15 cellular contexts compared by ENCODE assay signal in the genomic region with DNA sequence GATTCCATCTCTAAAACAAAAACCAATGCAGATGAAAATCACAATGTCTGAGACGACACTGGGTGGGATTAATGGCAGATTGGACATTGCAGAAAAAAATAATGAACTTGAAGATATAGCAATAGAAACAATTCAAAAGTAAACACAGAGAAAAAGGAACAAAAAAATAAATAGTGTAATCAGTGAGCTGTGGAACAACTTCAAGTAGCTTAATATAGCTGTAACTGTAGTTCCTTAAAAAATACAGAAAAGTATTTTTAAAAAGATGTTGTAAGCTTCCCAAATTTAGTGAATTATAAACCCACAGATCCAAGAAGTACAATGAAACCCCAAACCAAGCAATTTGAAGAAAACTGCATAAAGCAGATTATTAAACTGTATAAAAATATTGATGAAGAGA.
DNase-seq lines count a peak whose midpoint lies in the region; ATAC-seq and TF ChIP-seq lines count a peak whose summit lies in the region.
"Had no signal": no experiment of that assay in that cellular context is flagged by ENCODE, and none has a peak within 500 bp of the region (broad histone marks: within the 10 kb centered on the region; RNA-seq: fewer than 3 reads in every experiment).

No MANE protein-coding gene starts in this region.

- H3K4me3 Mint-ChIP-seq in GM23338 (no peak overlapping the region), chondrocyte (ENCODE audit: unreplicated experiment) (no peak overlapping the region)
- peak overlapping the region; percentile 2 to 56 for H3K4me3 Mint-ChIP-seq in stimulated activated naive B cell treated with anti-CD40 and anti-IgM and Interleukin-4, amounts not matched to agents 10 μg/mL and 1 μg/mL and 100 μg/mL, for 72 hours
- H3K4me3 Mint-ChIP-seq: CD8-positive, alpha-beta T cell had no signal

- ATAC-seq in GM23338 (no peak), left cardiac atrium (no peak)
- no peak for ATAC-seq in stimulated activated naive B cell treated with anti-CD40 and anti-IgM and Interleukin-4, amounts not matched to agents 10 μg/mL and 1 μg/mL and 100 μg/mL, for 72 hours (replicated peaks)
- ATAC-seq: CD8-positive, alpha-beta T cell; HCT116 had no signal

- no peaks in the 10 kb centered on the region for H3K9me3 ChIP-seq in BLaER1
- H3K9me3 ChIP-seq in esophagus squamous epithelium = no peaks in the 10 kb centered on the region

- H3K27ac ChIP-seq in BLaER1 (no peak overlapping the region; the same call in 1 of the 2 replicates), GM23338 (ENCODE audit: low read depth) (no peak overlapping the region), esophagus squamous epithelium (no peak overlapping the region)

- H3K27me3 ChIP-seq in BLaER1 = no peaks in the 10 kb centered on the region
- no peaks in the 10 kb centered on the region for H3K27me3 ChIP-seq in GM23338 (ENCODE audit: insufficient read depth)
- H3K27me3 ChIP-seq in esophagus squamous epithelium = no peaks in the 10 kb centered on the region

- 60 to 73% methylated on average over 1 of the region's 1 CpG for WGBS in esophagus squamous epithelium, 2 donors

- H3K4me1 ChIP-seq in BLaER1 (peaks cover 14% of the 10 kb centered on the region; the same call in 1 of the 2 replicates), GM23338 (ENCODE audit: insufficient read depth) (peaks cover 5% of the 10 kb centered on the region; the same call in 1 of the 2 replicates), esophagus squamous epithelium (no peaks in the 10 kb centered on the region)

- 0 out of 2 replicates have a peak overlapping the region, but pooled peaks have one; percentile 47 for H3K27ac Mint-ChIP-seq in GM23338
- H3K27ac Mint-ChIP-seq in chondrocyte (ENCODE audit: unreplicated experiment) = peak overlapping the region; percentile 46
- peak overlapping the region; percentile 82 for H3K27ac Mint-ChIP-seq in stimulated activated naive B cell treated with anti-CD40 and anti-IgM and Interleukin-4, amounts not matched to agents 10 μg/mL and 1 μg/mL and 100 μg/mL, for 72 hours
- H3K27ac Mint-ChIP-seq: CD8-positive, alpha-beta T cell had no signal

- no peaks in the 10 kb centered on the region for H3K79me2 ChIP-seq in GM23338 (replicated peaks; ENCODE audit: insufficient read depth)

- H3K9me2 ChIP-seq in GM23338 (ENCODE audit: insufficient read depth) = no peaks in the 10 kb centered on the region

- no peaks in the 10 kb centered on the region for H3K27me3 Mint-ChIP-seq in GM23338 (ENCODE audit: insufficient read depth, low read depth, poor library complexity)
- no peaks in the 10 kb centered on the region for H3K27me3 Mint-ChIP-seq in chondrocyte (ENCODE audit: low read depth)
- no peaks in the 10 kb centered on the region for H3K27me3 Mint-ChIP-seq in stimulated activated naive B cell treated with anti-CD40 and anti-IgM and Interleukin-4, amounts not matched to agents 10 μg/mL and 1 μg/mL and 100 μg/mL, for 72 hours

- no peak for DNase-seq in GM23338 (ENCODE audit: low spot score)
- no peak for DNase-seq in chondrocyte (ENCODE audit: low spot score)
- no peak for DNase-seq in stimulated activated naive B cell treated with anti-CD40 and anti-IgM and Interleukin-4, amounts not matched to agents 10 μg/mL and 1 μg/mL and 100 μg/mL, for 72 hours
- no peak for DNase-seq in left cardiac atrium
- no peak for DNase-seq in NCI-H69 (lab: John Stamatoyannopoulos, UW)
- DNase-seq in esophagus squamous epithelium (lab: John Stamatoyannopoulos, UW) = no peak
- DNase-seq: CD8-positive, alpha-beta T cell; DMS79; NCI-H1436; NCI-H2029; NCI-H510A; NCI-H82; Right ventricle myocardium superior had no signal

- TF ChIP-seq CTCF in GM23338 (conservative IDR thresholded peaks at IDR 0.05; ENCODE audit: low read depth in 2 of 2) = no peak
- no peak for TF ChIP-seq CTCF in chondrocyte (IDR thresholded peaks at IDR 0.05)
- TF ChIP-seq CTCF in esophagus squamous epithelium (IDR thresholded peaks at IDR 0.05) = no peak

- no peak overlapping the region for H2AFZ ChIP-seq in GM23338

- H3K4me2 ChIP-seq in BLaER1 = peak overlapping the region; percentile 12; the same call in 1 of the 2 replicates
- no peak overlapping the region for H3K4me2 ChIP-seq in GM23338

- no peaks in the 10 kb centered on the region for H3F3A ChIP-seq in GM23338 (replicated peaks; ENCODE audit: low read depth)

- TF ChIP-seq POLR2A in esophagus squamous epithelium (IDR thresholded peaks at IDR 0.05) = no peak

- H3K4me3 ChIP-seq in BLaER1 = no peak overlapping the region
- no peak overlapping the region for H3K4me3 ChIP-seq in GM23338
- no peak overlapping the region for H3K4me3 ChIP-seq in esophagus squamous epithelium

- no peak overlapping the region for H3K9ac ChIP-seq in BLaER1

- intact Hi-C loops in left cardiac atrium (cut with DNase I) = no loop called here
- intact Hi-C loops in esophagus squamous epithelium (cut with DNase I) = no loop called here

- H3K4me1 Mint-ChIP-seq in GM23338 (peaks cover 6% of the 10 kb centered on the region; the same call in 2 of the 3 replicates), chondrocyte (ENCODE audit: low read depth) (peaks cover 18% of the 10 kb centered on the region)
- peaks cover 26 to 46% of the 10 kb centered on the region in 2 donors for H3K4me1 Mint-ChIP-seq in stimulated activated naive B cell treated with anti-CD40 and anti-IgM and Interleukin-4, amounts not matched to agents 10 μg/mL and 1 μg/mL and 100 μg/mL, for 72 hours

- H3K36me3 Mint-ChIP-seq in GM23338 (ENCODE audit: low read depth) = no peaks in the 10 kb centered on the region
- no peaks in the 10 kb centered on the region for H3K36me3 Mint-ChIP-seq in chondrocyte (ENCODE audit: low read depth)
- peaks cover 0 to 3% of the 10 kb centered on the region in 2 donors for H3K36me3 Mint-ChIP-seq in stimulated activated naive B cell treated with anti-CD40 and anti-IgM and Interleukin-4, amounts not matched to agents 10 μg/mL and 1 μg/mL and 100 μg/mL, for 72 hours
- H3K36me3 Mint-ChIP-seq: CD8-positive, alpha-beta T cell had no signal

- no peaks in the 10 kb centered on the region for H4K20me1 ChIP-seq in BLaER1
- no peaks in the 10 kb centered on the region for H4K20me1 ChIP-seq in GM23338 (replicated peaks; ENCODE audit: insufficient read depth)

- H3K36me3 ChIP-seq in BLaER1 (no peaks in the 10 kb centered on the region), GM23338 (ENCODE audit: insufficient read depth) (no peaks in the 10 kb centered on the region), esophagus squamous epithelium (no peaks in the 10 kb centered on the region)

- no peaks in the 10 kb centered on the region for H3K9me3 Mint-ChIP-seq in GM23338
- H3K9me3 Mint-ChIP-seq in chondrocyte (ENCODE audit: low read depth) = peaks cover 11% of the 10 kb centered on the region
- peaks cover 0 to 3% of the 10 kb centered on the region in 2 donors for H3K9me3 Mint-ChIP-seq in stimulated activated naive B cell treated with anti-CD40 and anti-IgM and Interleukin-4, amounts not matched to agents 10 μg/mL and 1 μg/mL and 100 μg/mL, for 72 hours
- H3K9me3 Mint-ChIP-seq: CD8-positive, alpha-beta T cell had no signal

TF ChIP-seq in GM23338, 12 proteins besides CTCF, POLR2A, EP300 and RAD21:
- TF ChIP-seq POLR2AphosphoS5 (IDR thresholded peaks at IDR 0.05; ENCODE audit: low read depth) = no peak
- TF ChIP-seq ZNF114 (CRISPR knock-in tag; IDR thresholded peaks at IDR 0.05) = no peak
TF ChIP-seq in GM23338: peak in this region for 0.

Comparison
In these comparisons a context has a peak if more than half of its experiments do, and no peak if none do; other contexts are left out.
1. H3K4me3 Mint-ChIP-seq: peak in stimulated activated naive B cell treated with anti-CD40 and anti-IgM and Interleukin-4, amounts not matched to agents 10 μg/mL and 1 μg/mL and 100 μg/mL, for 72 hours (2 of 2); none in GM23338 (single experiment) and chondrocyte (single experiment).
2. Peak in every context shown above with its lines, with median percentiles within 50 percentile points of each other: H3K27ac Mint-ChIP-seq.